ENCODE assay signal across 8 cellular contexts in the genomic region with DNA sequence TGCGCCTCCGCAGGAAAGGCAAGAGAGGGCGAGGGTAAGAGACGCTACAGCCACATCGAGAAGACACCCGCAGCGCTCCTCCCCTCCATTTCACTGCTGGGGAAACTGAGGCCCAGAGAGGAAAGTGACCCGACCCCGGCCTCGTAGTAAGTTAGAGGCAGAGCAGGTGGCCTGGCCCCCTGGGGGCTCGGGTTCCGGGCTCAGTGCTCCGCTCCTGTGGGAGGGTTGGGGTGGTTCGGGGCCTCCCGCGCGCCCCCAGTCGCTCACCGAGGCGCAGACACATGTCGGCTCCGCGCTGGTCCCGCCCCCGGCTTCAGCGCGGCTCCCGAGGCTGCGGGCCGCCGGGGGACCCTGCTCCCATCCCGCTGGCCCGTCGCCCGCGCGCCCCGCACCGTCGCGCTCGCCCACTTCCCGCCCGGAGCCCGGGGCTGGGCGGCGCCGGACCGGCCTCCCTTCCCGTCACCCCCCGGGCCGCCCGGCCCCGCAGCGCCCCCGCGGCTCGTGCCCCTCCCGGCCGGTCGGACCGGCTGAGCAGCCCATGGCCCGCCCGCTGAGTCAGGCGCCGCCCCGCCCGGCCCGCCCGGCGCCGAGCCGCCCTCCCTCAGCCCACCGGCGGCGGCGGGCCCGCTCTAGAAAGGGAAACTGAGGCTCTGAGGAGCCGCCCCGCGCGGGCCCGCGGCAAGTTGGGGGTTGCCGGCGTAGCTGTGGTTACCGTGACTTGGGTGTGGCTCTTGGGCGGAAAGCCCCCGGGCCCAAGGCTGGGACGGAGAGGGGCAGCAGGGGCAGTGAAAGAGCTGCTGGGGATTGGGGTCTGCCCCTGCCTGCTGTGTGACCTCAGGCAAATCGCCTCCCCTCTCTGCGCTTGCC. TPM values are rescaled to one million over a fixed set of nuclear protein-coding genes. Genes with fewer than 3 reads are reported as not detected.
DNase-seq lines count a peak whose midpoint lies in the region; ATAC-seq and TF ChIP-seq lines count a peak whose summit lies in the region.

A gene with protein sequence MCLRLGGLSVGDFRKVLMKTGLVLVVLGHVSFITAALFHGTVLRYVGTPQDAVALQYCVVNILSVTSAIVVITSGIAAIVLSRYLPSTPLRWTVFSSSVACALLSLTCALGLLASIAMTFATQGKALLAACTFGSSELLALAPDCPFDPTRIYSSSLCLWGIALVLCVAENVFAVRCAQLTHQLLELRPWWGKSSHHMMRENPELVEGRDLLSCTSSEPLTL (minus strand): TSS at position 434 of the 867 bp plus-strand sequence. CDS start 151 bp downstream, at position 283.

- peaks cover 32 to 36% of the 10 kb centered on the region in 2 donors for H3K27me3 Mint-ChIP-seq in natural killer cell (ENCODE audit: low read depth in 2 of 2)

- no peaks in the 10 kb centered on the region for H3K9me3 Mint-ChIP-seq in natural killer cell

- ATAC-seq in natural killer cell (peak; percentile 48 to 86 (median 77)), HG03280 (IDR thresholded peaks at IDR 0.05; ENCODE audit: unreplicated experiment) (no peak), GM21360 (IDR thresholded peaks at IDR 0.05; ENCODE audit: unreplicated experiment) (no peak), HG03378 (IDR thresholded peaks at IDR 0.05; ENCODE audit: unreplicated experiment) (no peak)

- H3K4me3 Mint-ChIP-seq in natural killer cell, result peak within 1 kb of the TSS; percentile 86

- H3K79me2 ChIP-seq in SU-DHL-6 (ENCODE audit: insufficient read depth, low read length), result no peaks in the 10 kb centered on the region
- H3K79me2 ChIP-seq in fibroblast of lung (ENCODE audit: control insufficient read depth, insufficient read depth, low read length), result no peaks in the 10 kb centered on the region

- H4K20me1 ChIP-seq in SU-DHL-6 (ENCODE audit: low read depth, low read length) (no peaks in the 10 kb centered on the region), fibroblast of lung (ENCODE audit: control insufficient read depth, extremely low read depth, insufficient read depth, low read length) (no peaks in the 10 kb centered on the region)

- no peak within 1 kb of the TSS for H2AFZ ChIP-seq in SU-DHL-6 (ENCODE audit: low read depth, low read length, severe bottlenecking)
- peak within 1 kb of the TSS; percentile 89 for H2AFZ ChIP-seq in fibroblast of lung (ENCODE audit: low read length)

- H3K27ac ChIP-seq in SU-DHL-6 (ENCODE audit: low read depth, low read length) (no peak within 1 kb of the TSS), fibroblast of lung (ENCODE audit: insufficient read depth, low read length) (no peak within 1 kb of the TSS)

- H3K4me3 ChIP-seq in GM12864 (ENCODE audit: low read depth, low read length), result peak within 1 kb of the TSS; percentile 36
- H3K4me3 ChIP-seq in SU-DHL-6 (ENCODE audit: insufficient read depth, low read length, poor library complexity, severe bottlenecking), result peak within 1 kb of the TSS; percentile 47
- H3K4me3 ChIP-seq in fibroblast of lung (replicated peaks in 1 of 4; ENCODE audit: control extremely low read depth in 1 of 4, insufficient read depth in 1 of 4, low read depth in 3 of 4, low read length in 4 of 4), result peak within 1 kb of the TSS; percentile 57 to 78 (median 67)

- H3K4me1 Mint-ChIP-seq in natural killer cell, result peaks cover 4 to 10% of the 10 kb centered on the region in 2 donors

- H3K9me3 ChIP-seq in SU-DHL-6 (ENCODE audit: insufficient read depth, low read length) (no peaks in the 10 kb centered on the region), fibroblast of lung (ENCODE audit: control insufficient read depth, insufficient read depth, low read depth, low read length) (no peaks in the 10 kb centered on the region)

- intact Hi-C loops in natural killer cell (cut with micrococcal nuclease), result no loop called here

- DNase-seq in 8988T, result peak; percentile 68
- no peak for DNase-seq in GM12864 (ENCODE audit: low read depth)
- peak; percentile 11 to 26 for DNase-seq in fibroblast of lung (ENCODE audit: low read depth in 2 of 2)
- DNase-seq in natural killer cell, result no peak

- no peak for TF ChIP-seq CTCF in GM12864 (IDR thresholded peaks at IDR 0.05; ENCODE audit: low read depth, low read length, missing control alignments)
- no peak for TF ChIP-seq CTCF in SU-DHL-6 (IDR thresholded peaks at IDR 0.05; ENCODE audit: insufficient read depth, low read length, poor library complexity, severe bottlenecking)
- TF ChIP-seq CTCF in fibroblast of lung (conservative IDR thresholded peaks at IDR 0.05 in 1 of 2, IDR thresholded peaks at IDR 0.05 in 1 of 2; ENCODE audit: low read depth in 1 of 2, low read length in 2 of 2), result no peak
- no peak for TF ChIP-seq CTCF in natural killer cell (IDR thresholded peaks at IDR 0.05)

- H3K4me2 ChIP-seq in SU-DHL-6 (ENCODE audit: low read depth, low read length, poor library complexity, severe bottlenecking) (peak within 1 kb of the TSS; percentile 60), fibroblast of lung (ENCODE audit: extremely low read depth, insufficient read depth, low read length) (peak within 1 kb of the TSS; percentile 85)

- no peaks in the 10 kb centered on the region for H3K36me3 Mint-ChIP-seq in natural killer cell

- H3K9me2 ChIP-seq in SU-DHL-6 (replicated peaks; ENCODE audit: insufficient read depth, low read length), result no peaks in the 10 kb centered on the region

- no peak within 1 kb of the TSS for H3K27ac Mint-ChIP-seq in natural killer cell

- H3F3A ChIP-seq in SU-DHL-6 (ENCODE audit: insufficient read depth), result no peaks in the 10 kb centered on the region

- no peaks in the 10 kb centered on the region for H3K4me1 ChIP-seq in fibroblast of lung (ENCODE audit: control insufficient read depth, extremely low read depth, insufficient read depth, low read length)

- H3K27me3 ChIP-seq in SU-DHL-6 (ENCODE audit: low read length) (no peaks in the 10 kb centered on the region), fibroblast of lung (ENCODE audit: control insufficient read depth, insufficient read depth, low read length) (no peaks in the 10 kb centered on the region)

- H3K9ac ChIP-seq in SU-DHL-6 (ENCODE audit: low read length), result peak within 1 kb of the TSS; percentile 41; the same call in 1 of the 2 replicates
- H3K9ac ChIP-seq in fibroblast of lung (ENCODE audit: insufficient read depth, low read length), result peak within 1 kb of the TSS; percentile 37

- H3K36me3 ChIP-seq in SU-DHL-6 (ENCODE audit: low read length) (no peaks in the 10 kb centered on the region), fibroblast of lung (ENCODE audit: control insufficient read depth, insufficient read depth, low read length) (no peaks in the 10 kb centered on the region)

RNA-seq across cellular contexts. Expression of the gene that starts here (rescaled TPM):
- 57.5 and 69.9 TPM in 2 replicates for total RNA-seq in fibroblast of lung
- polyA plus RNA-seq in fibroblast of lung, result 24.2 and 38.1 TPM in 2 replicates
- 36.6 and 61.1 TPM in 2 replicates for polyA plus RNA-seq in fibroblast of lung (2012)
- polyA minus RNA-seq in fibroblast of lung (ENCODE audit: low replicate concordance), result 59.7 and 87.2 TPM in 2 replicates
- not detected for total RNA-seq in natural killer cell

Comparison
In these comparisons a context has a peak if more than half of its experiments do, and no peak if none do; other contexts are left out.
1. RNA of the gene that starts here (total RNA-seq): 57.5 to 69.9 TPM in fibroblast of lung; not detected in natural killer cell; every median in the first group is over 10 times any median in the second.
2. Peak in ATAC-seq in natural killer cell; RNA of the gene not detected or under 1 TPM.
3. DNase-seq: peak in 8988T (single experiment) and fibroblast of lung (2 of 2); none in GM12864 (single experiment) and natural killer cell (single experiment).
4. Peak in every context shown above with its lines, with median percentiles within 50 percentile points of each other: H3K4me3 ChIP-seq.